ENCODE assay signal across 8 cellular contexts in genomic region chr12:57694459-57695019, GRCh38. TPM values are rescaled to one million over a fixed set of nuclear protein-coding genes. Genes with fewer than 3 reads are reported as not detected.
A peak's percentile ranks its signal among the peaks of the same experiment; 100 is the strongest.
DNase-seq lines count a peak whose midpoint lies in the region; ATAC-seq, FAIRE-seq and TF ChIP-seq lines count a peak whose summit lies in the region.

No MANE protein-coding gene starts in this region.

- H3K9me3 Mint-ChIP-seq in activated CD4-positive, alpha-beta T cell treated with anti-CD3 and anti-CD28 coated beads, Interleukin-2, amount 10 ng/mL, durations not matched to agents 24 days and 14 days = no peaks in the 10 kb centered on the region

- TF ChIP-seq POLR2A in A549 (IDR thresholded peaks at IDR 0.05; ENCODE audit: low read length) = no peak
- no peak for TF ChIP-seq POLR2A in sigmoid colon (IDR thresholded peaks at IDR 0.05)

- H3K4me1 ChIP-seq in A549 (peaks cover 10% of the 10 kb centered on the region; the same call in 2 of the 3 replicates), sigmoid colon (peaks cover 0 to 18% (median 12%) of the 10 kb centered on the region in 4 donors)

- H3K36me3 Mint-ChIP-seq in activated CD4-positive, alpha-beta T cell treated with anti-CD3 and anti-CD28 coated beads, Interleukin-2, amount 10 ng/mL, durations not matched to agents 24 days and 14 days (ENCODE audit: low read depth) = peaks cover 37% of the 10 kb centered on the region

- H3K27me3 ChIP-seq in sigmoid colon = no peaks in the 10 kb centered on the region

- H3K4me1 Mint-ChIP-seq in activated CD4-positive, alpha-beta T cell treated with anti-CD3 and anti-CD28 coated beads, Interleukin-2, amount 10 ng/mL, durations not matched to agents 24 days and 14 days = peaks cover 1% of the 10 kb centered on the region

- 5% methylated on average over 15 of the region's 15 CpGs for WGBS in A549 (ENCODE audit: missing lambda C conversion rate)
- 0 to 1% methylated on average over 15 of the region's 15 CpGs for WGBS in sigmoid colon, 2 donors

- CTCF ChIA-PET in A549 (lab: Yijun Ruan, JAX) (interaction anchor here (1.0 to 2.7 kb wide), 10 partner anchors 9 to 111 kb away, joined by 3 to 16 read pairs (median 6); no protein-coding TSS in a partner anchor), RWPE1 (lab: Yijun Ruan, JAX) (interaction anchor here (1.0 to 1.2 kb wide), 3 partner anchors 32 to 103 kb away, joined by 3 to 4 read pairs (median 4); no protein-coding TSS in a partner anchor)

- TF ChIP-seq RAD21 in A549 (conservative IDR thresholded peaks at IDR 0.05 in 1 of 2, IDR thresholded peaks at IDR 0.05 in 1 of 2) = no peak

- DNase-seq in A549 (ENCODE audit: low read depth in 1 of 2, low spot score in 1 of 2) (no peak), RWPE1 (ENCODE audit: low spot score) (peak; percentile 15), glomerular endothelial cell (ENCODE audit: extremely low read depth, low read depth, low spot score) (peak; percentile 18), sigmoid colon (no peak)
- no peak for DNase-seq in activated CD4-positive, alpha-beta T cell treated with anti-CD3 and anti-CD28 coated beads, Interleukin-2, amount 10 ng/mL, durations not matched to agents 24 days and 14 days

- H3K9me3 ChIP-seq in A549 (peaks cover 7% of the 10 kb centered on the region; the same call in 1 of the 3 replicates), sigmoid colon (no peaks in the 10 kb centered on the region)

- H3K4me3 ChIP-seq in A549 (peak overlapping the region; percentile 93), sigmoid colon (peak overlapping the region; percentile 68 to 94 (median 80))

- peaks cover 11% of the 10 kb centered on the region for H3K27me3 Mint-ChIP-seq in activated CD4-positive, alpha-beta T cell treated with anti-CD3 and anti-CD28 coated beads, Interleukin-2, amount 10 ng/mL, durations not matched to agents 24 days and 14 days

- H3K36me3 ChIP-seq in sigmoid colon = peaks cover 0 to 38% (median 14%) of the 10 kb centered on the region in 4 donors

- peak overlapping the region; percentile 98 for H3K4me2 ChIP-seq in A549

- TF ChIP-seq CTCF in A549 (IDR thresholded peaks at IDR 0.05) (no peak), RWPE1 (conservative IDR thresholded peaks at IDR 0.05; ENCODE audit: low read depth) (no peak), sigmoid colon (IDR thresholded peaks at IDR 0.05) (no peak)

- no peak for TF ChIP-seq EP300 in A549 (IDR thresholded peaks at IDR 0.05)
- TF ChIP-seq EP300 in sigmoid colon (IDR thresholded peaks at IDR 0.05) = no peak

- intact Hi-C loops in sigmoid colon (cut with DNase I) = loop anchor here (5.0 kb wide), 2 partner anchors 72 to 112 kb away; no protein-coding TSS in a partner anchor
- intact Hi-C loops in activated CD4-positive, alpha-beta T cell treated with anti-CD3 and anti-CD28 coated beads, Interleukin-2, amount 10 ng/mL, durations not matched to agents 24 days and 14 days (cut with micrococcal nuclease) = loop anchor here (1.0 to 10.0 kb wide), 6 partner anchors 62 to 220 kb away; partner anchors contain the start of genes ARHGAP9, B4GALNT1, DCTN2 and DDIT3

- ATAC-seq in A549 = peak in 1 of 2 experiments; percentile 3; a peak in 3 of 6 replicates
- peak; percentile 2 for ATAC-seq in GM21447 (IDR thresholded peaks at IDR 0.05; ENCODE audit: unreplicated experiment)
- ATAC-seq in HG02938 (IDR thresholded peaks at IDR 0.05; ENCODE audit: unreplicated experiment) = no peak
- no peak for ATAC-seq in HG03045 (IDR thresholded peaks at IDR 0.05; ENCODE audit: unreplicated experiment)

- POLR2A ChIA-PET in A549 (lab: Yijun Ruan, JAX) (no interaction called here), RWPE1 (lab: Yijun Ruan, JAX; ENCODE audit: low non-redundant PET) (no interaction called here)

- no peak overlapping the region for H3K27ac Mint-ChIP-seq in activated CD4-positive, alpha-beta T cell treated with anti-CD3 and anti-CD28 coated beads, Interleukin-2, amount 10 ng/mL, durations not matched to agents 24 days and 14 days

- H3K4me3 Mint-ChIP-seq in activated CD4-positive, alpha-beta T cell treated with anti-CD3 and anti-CD28 coated beads, Interleukin-2, amount 10 ng/mL, durations not matched to agents 24 days and 14 days = no peak overlapping the region

- H3K27ac ChIP-seq in A549 = peak overlapping the region; percentile 84 to 88
- peak overlapping the region; percentile 66 for H3K27ac ChIP-seq in RWPE1
- H3K27ac ChIP-seq in sigmoid colon = peak overlapping the region; percentile 66 to 88 (median 81)

- FAIRE-seq in A549 (lab: Jason Lieb, UNC) = no peak

TF ChIP-seq in A549, 52 proteins besides CTCF, POLR2A, EP300 and RAD21 (continues in another document):
- TF ChIP-seq HMGXB4 (CRISPR knock-in tag; IDR thresholded peaks at IDR 0.05; ENCODE audit: borderline replicate concordance) = no peak
- TF ChIP-seq E2F6 (IDR thresholded peaks at IDR 0.05; ENCODE audit: borderline replicate concordance, low read depth) = no peak
- no peak for TF ChIP-seq CBX8 (IDR thresholded peaks at IDR 0.05)
- no peak for TF ChIP-seq TFCP2L1 (CRISPR knock-in tag; IDR thresholded peaks at IDR 0.05)
- TF ChIP-seq BHLHE40 (IDR thresholded peaks at IDR 0.05; ENCODE audit: low read depth, low read length) = no peak
- no peak for TF ChIP-seq SREBF2 (IDR thresholded peaks at IDR 0.05)
- TF ChIP-seq HOXB13 (CRISPR knock-in tag; IDR thresholded peaks at IDR 0.05; ENCODE audit: low read depth) = no peak

RNA-seq across cellular contexts. Expression of gene OS9, which starts 0.6 kb away (rescaled TPM):
- polyA plus RNA-seq in A549 (2011; rRNA removed) (183 and 208 TPM in 2 replicates), A549 (2017; fragmentation: RNase III; extraction: RNeasy Plus Mini Kit Qiagen cat#74134 plus additional on column Dnase treatment) (115 to 128 TPM (median 128 TPM) in 3 replicates), sigmoid colon (100 to 1,000 TPM in 1 of 3 donors, 10 to 100 TPM in 2; 69.1 to 243 (median 95.3) TPM)
- 101 and 103 TPM in 2 replicates for polyA plus RNA-seq in A549 (2012; cell fraction: cytosol; rRNA removed)
- polyA plus RNA-seq in A549 (2012; cell fraction: nucleus; rRNA removed) = 330 and 527 TPM in 2 replicates
- polyA minus RNA-seq in A549 (2011; rRNA and poly(A)+ RNA removed) = 159 and 172 TPM in 2 replicates
- total RNA-seq in glomerular endothelial cell (241 and 260 TPM in 2 replicates), sigmoid colon (100 to 1,000 TPM; 122 to 183 (median 156) TPM)
- total RNA-seq in activated CD4-positive, alpha-beta T cell treated with anti-CD3 and anti-CD28 coated beads, Interleukin-2, amount 10 ng/mL, durations not matched to agents 24 days and 14 days = 84.3 and 92.6 TPM in 2 replicates

RNA-seq across cellular contexts. Expression of gene AGAP2, which starts 44.0 kb away (rescaled TPM):
- polyA plus RNA-seq in A549 (2011; rRNA removed) (0.26 and 0.36 TPM in 2 replicates), A549 (2017; fragmentation: RNase III; extraction: RNeasy Plus Mini Kit Qiagen cat#74134 plus additional on column Dnase treatment) (0.21 to 0.45 TPM (median 0.28 TPM) in 3 replicates), sigmoid colon (1 to 10 TPM in 1 of 3 donors, under 1 TPM in 2; under 0.01 to 6.4 (median 0.46) TPM)
- polyA plus RNA-seq in A549 (2012; cell fraction: cytosol; rRNA removed) = 0.17 and 0.30 TPM in 2 replicates
- polyA plus RNA-seq in A549 (2012; cell fraction: nucleus; rRNA removed) = 0.76 and 0.83 TPM in 2 replicates
- polyA minus RNA-seq in A549 (2011; rRNA and poly(A)+ RNA removed) = 0.58 and 0.74 TPM in 2 replicates
- total RNA-seq in glomerular endothelial cell (0.47 TPM in 1 of 2 replicates, not detected in the other), sigmoid colon (1 to 10 TPM in 3 of 4 donors, under 1 TPM in 1; 0.82 to 3.0 (median 1.8) TPM)
- 27.1 and 28.2 TPM in 2 replicates for total RNA-seq in activated CD4-positive, alpha-beta T cell treated with anti-CD3 and anti-CD28 coated beads, Interleukin-2, amount 10 ng/mL, durations not matched to agents 24 days and 14 days

RNA-seq across cellular contexts. Expression of gene TSPAN31, which starts 50.3 kb away (rescaled TPM):
- polyA plus RNA-seq in A549 (2011; rRNA removed) (51.9 and 61.0 TPM in 2 replicates), A549 (2017; fragmentation: RNase III; extraction: RNeasy Plus Mini Kit Qiagen cat#74134 plus additional on column Dnase treatment) (20.6 to 27.1 TPM (median 22.8 TPM) in 3 replicates), sigmoid colon (10 to 100 TPM; 12.0 to 33.8 (median 15.7) TPM)
- polyA plus RNA-seq in A549 (2012; cell fraction: cytosol; rRNA removed) = 15.5 and 17.2 TPM in 2 replicates
- polyA plus RNA-seq in A549 (2012; cell fraction: nucleus; rRNA removed) = 11.0 and 15.4 TPM in 2 replicates
- 39.7 and 53.3 TPM in 2 replicates for polyA minus RNA-seq in A549 (2011; rRNA and poly(A)+ RNA removed)
- total RNA-seq in glomerular endothelial cell (38.0 and 57.3 TPM in 2 replicates), sigmoid colon (10 to 100 TPM; 43.2 to 85.8 (median 69.3) TPM)
- 19.2 and 19.4 TPM in 2 replicates for total RNA-seq in activated CD4-positive, alpha-beta T cell treated with anti-CD3 and anti-CD28 coated beads, Interleukin-2, amount 10 ng/mL, durations not matched to agents 24 days and 14 days

RNA-seq across cellular contexts. Expression of gene CDK4, which starts 57.6 kb away (rescaled TPM):
- polyA plus RNA-seq in A549 (2011; rRNA removed) = 226 and 289 TPM in 2 replicates
- 345 and 419 TPM in 2 replicates for polyA plus RNA-seq in A549 (2012; cell fraction: cytosol; rRNA removed)
- polyA plus RNA-seq in A549 (2012; cell fraction: nucleus; rRNA removed) = 211 and 266 TPM in 2 replicates
- 226 to 255 TPM (median 229 TPM) in 3 replicates for polyA plus RNA-seq in A549 (2017; fragmentation: RNase III; extraction: RNeasy Plus Mini Kit Qiagen cat#74134 plus additional on column Dnase treatment)
- polyA minus RNA-seq in A549 (2011; rRNA and poly(A)+ RNA removed) = 187 and 240 TPM in 2 replicates
- 160 and 197 TPM in 2 replicates for total RNA-seq in glomerular endothelial cell
- total RNA-seq in sigmoid colon = 100 to 1,000 TPM in 1 of 4 donors, 10 to 100 TPM in 3; 54.6 to 108 (median 82.5) TPM
- polyA plus RNA-seq in sigmoid colon = 10 to 100 TPM; 34.9 to 89.1 (median 43.2) TPM
- total RNA-seq in activated CD4-positive, alpha-beta T cell treated with anti-CD3 and anti-CD28 coated beads, Interleukin-2, amount 10 ng/mL, durations not matched to agents 24 days and 14 days = 240 and 248 TPM in 2 replicates

Comparison
In these comparisons a context has a peak if more than half of its experiments do, and no peak if none do; other contexts are left out.
1. DNase-seq: peak in RWPE1 (single experiment) and glomerular endothelial cell (single experiment); none in A549 (0 of 2), sigmoid colon (single experiment) and activated CD4-positive, alpha-beta T cell treated with anti-CD3 and anti-CD28 coated beads, Interleukin-2, amount 10 ng/mL, durations not matched to agents 24 days and 14 days (single experiment).
2. Peak in every context shown above with its lines, with median percentiles within 50 percentile points of each other: H3K27ac ChIP-seq.